Comparison of ENCODE assay signal across 28 cellular contexts in genomic region chr9:134233022-134233421, GRCh38.
"Had no signal": no experiment of that assay in that cellular context is flagged by ENCODE, and none has a peak within 500 bp of the region (broad histone marks: within the 10 kb centered on the region; RNA-seq: fewer than 3 reads in every experiment).

No MANE protein-coding gene starts in this region.

- DNase-seq: activated CD4-positive, alpha-beta T cell treated with anti-CD3 and anti-CD28 coated beads for 4 hours; activated CD4-positive, alpha-beta T cell treated with anti-CD3 and anti-CD28 coated beads, Interleukin-2, amount 50 U/mL, for 4 hours; activated effector memory CD4-positive, alpha-beta T cell treated with Interleukin-2 at 50 U/mL for 16 hours; activated naive CD4-positive, alpha-beta T cell treated with anti-CD3 and anti-CD28 coated beads for 36 hours; activated naive CD8-positive, alpha-beta T cell treated with anti-CD3 and anti-CD28 coated beads for 36 hours; adrenal gland; cortex of kidney; effector memory CD8-positive, alpha-beta T cell; erythroblast; gastrocnemius medialis; islet precursor cell; left colon; naive thymus-derived CD4-positive, alpha-beta T cell; retina; stimulated activated CD4-positive, alpha-beta T cell treated with anti-CD3 and anti-CD28 coated beads, Interleukin-2, amount 100 ng/mL, for 24 hours; stimulated activated naive CD4-positive, alpha-beta T cell; SW 1271; T-helper 9 cell; trophoblast cell; uterus had no signal

- H3K9me3 ChIP-seq: adrenal gland, ascending aorta, gastrocnemius medialis, pancreas, prostate gland, uterus had no signal

- ATAC-seq: effector memory CD8-positive, alpha-beta T cell; gastrocnemius medialis; left colon; naive thymus-derived CD4-positive, alpha-beta T cell; pancreas had no signal

- FAIRE-seq: pancreas, TTC549 had no signal

- H3K27me3 ChIP-seq: adrenal gland, ascending aorta, cardiac muscle cell, gastrocnemius medialis, hepatocyte, pancreas, uterus had no signal

- H3K4me2 ChIP-seq: hepatocyte, smooth muscle cell had no signal

- H3K36me3 ChIP-seq: adrenal gland, ascending aorta, cardiac muscle cell, gastrocnemius medialis, pancreas, prostate gland, uterus had no signal

- H2AFZ ChIP-seq: hepatocyte had no signal

- H3K4me3 ChIP-seq: adrenal gland, ascending aorta, cardiac muscle cell, gastrocnemius medialis, hepatocyte, pancreas, prostate gland, smooth muscle cell, uterus had no signal

- H3K27ac ChIP-seq: ascending aorta, cardiac muscle cell, gastrocnemius medialis, hepatocyte, pancreas, prostate gland, uterus, VCaP had no signal

- H3K4me1 ChIP-seq: pancreas had no signal
